In genomic region chr3:107651782-107652181, GRCh38 we compare ENCODE assay signal across 15 cellular contexts.
A peak's percentile ranks its signal among the peaks of the same experiment; 100 is the strongest.
DNase-seq lines count a peak whose midpoint lies in the region; ATAC-seq and TF ChIP-seq lines count a peak whose summit lies in the region.
"Had no signal": no experiment of that assay in that cellular context is flagged by ENCODE, and none has a peak within 500 bp of the region (broad histone marks: within the 10 kb centered on the region; RNA-seq: fewer than 3 reads in every experiment).

No MANE protein-coding gene starts in this region.

- H3K27ac Mint-ChIP-seq in CD4-positive, alpha-beta memory T cell = peak overlapping the region in 5 of 7 donors; percentile 9 to 49 (median 33)
- H3K27ac Mint-ChIP-seq in activated naive CD4-positive, alpha-beta T cell treated with anti-CD3 and anti-CD28 coated beads for 36 hours = no peak overlapping the region
- H3K27ac Mint-ChIP-seq: activated CD4-positive, alpha-beta T cell treated with anti-CD3 and anti-CD28 coated beads, Interleukin-2, amount 10 ng/mL, durations not matched to agents 24 days and 14 days; stimulated activated naive CD8-positive, alpha-beta T cell treated with anti-CD3 and anti-CD28 coated beads, Interleukin-15, Interleukin-2, amounts not matched to agents 100 ng/mL and 50 ng/mL, for 24 hours had no signal

- peaks cover 21 to 26% (median 24%) of the 10 kb centered on the region in 4 donors for H3K4me1 Mint-ChIP-seq in CD4-positive, alpha-beta memory T cell
- peaks cover 28% of the 10 kb centered on the region for H3K4me1 Mint-ChIP-seq in activated naive CD4-positive, alpha-beta T cell treated with anti-CD3 and anti-CD28 coated beads for 36 hours (ENCODE audit: low read depth)

- CTCF ChIA-PET in CD4-positive, alpha-beta memory T cell (lab: Charles Lee; ENCODE audit: partially characterized antibody) = no interaction called here
- CTCF ChIA-PET in activated naive CD4-positive, alpha-beta T cell treated with anti-CD3 and anti-CD28 coated beads for 36 hours (lab: Charles Lee) = no interaction called here

- no peaks in the 10 kb centered on the region for H3K36me3 ChIP-seq in CD4-positive, alpha-beta memory T cell (ENCODE audit: insufficient read depth, low read length)
- H3K36me3 ChIP-seq in MM.1S (replicated peaks; ENCODE audit: insufficient read depth, low read length) (no peaks in the 10 kb centered on the region), tibial nerve (peaks cover 0 to 17% (median 0%) of the 10 kb centered on the region in 3 donors)
- H3K36me3 ChIP-seq: neutrophil had no signal

- H3K27me3 Mint-ChIP-seq in CD4-positive, alpha-beta memory T cell = no peaks in the 10 kb centered on the region
- H3K27me3 Mint-ChIP-seq in activated naive CD4-positive, alpha-beta T cell treated with anti-CD3 and anti-CD28 coated beads for 36 hours (ENCODE audit: low read depth) = no peaks in the 10 kb centered on the region
- H3K27me3 Mint-ChIP-seq: activated CD4-positive, alpha-beta T cell treated with anti-CD3 and anti-CD28 coated beads, Interleukin-2, amount 10 ng/mL, durations not matched to agents 24 days and 14 days; stimulated activated naive CD8-positive, alpha-beta T cell treated with anti-CD3 and anti-CD28 coated beads, Interleukin-15, Interleukin-2, amounts not matched to agents 100 ng/mL and 50 ng/mL, for 24 hours had no signal

- H3K36me3 Mint-ChIP-seq in CD4-positive, alpha-beta memory T cell = peaks cover 22 to 26% of the 10 kb centered on the region in 2 donors
- H3K36me3 Mint-ChIP-seq in activated naive CD4-positive, alpha-beta T cell treated with anti-CD3 and anti-CD28 coated beads for 36 hours (ENCODE audit: low read depth) = peaks cover 13% of the 10 kb centered on the region

- DNase-seq in CD4-positive, alpha-beta memory T cell = peak in 1 of 5 donors; percentile 35
- DNase-seq in MM.1S (peak; percentile 21), NCI-H524 (lab: John Stamatoyannopoulos, UW) (no peak), tibial nerve (ENCODE audit: low spot score in 2 of 2) (no peak), NCI-H774 (lab: John Stamatoyannopoulos, UW) (no peak)
- no peak for DNase-seq in activated naive CD4-positive, alpha-beta T cell treated with anti-CD3 and anti-CD28 coated beads for 36 hours
- DNase-seq: activated CD4-positive, alpha-beta T cell treated with anti-CD3 and anti-CD28 coated beads, Interleukin-2, amount 10 ng/mL, durations not matched to agents 24 days and 14 days; dorsolateral prefrontal cortex; KG1; NCI-H226 had no signal

- no peak for TF ChIP-seq POLR2A in tibial nerve (IDR thresholded peaks at IDR 0.05)

- H2AFZ ChIP-seq in MM.1S (ENCODE audit: low read length) = no peak overlapping the region

- TF ChIP-seq CTCF in MM.1S (IDR thresholded peaks at IDR 0.05; ENCODE audit: low read length) = no peak
- no peak for TF ChIP-seq CTCF in tibial nerve (IDR thresholded peaks at IDR 0.05)

- H3K9me3 Mint-ChIP-seq in CD4-positive, alpha-beta memory T cell = no peaks in the 10 kb centered on the region
- no peaks in the 10 kb centered on the region for H3K9me3 Mint-ChIP-seq in activated naive CD4-positive, alpha-beta T cell treated with anti-CD3 and anti-CD28 coated beads for 36 hours
- H3K9me3 Mint-ChIP-seq: activated CD4-positive, alpha-beta T cell treated with anti-CD3 and anti-CD28 coated beads, Interleukin-2, amount 10 ng/mL, durations not matched to agents 24 days and 14 days had no signal

- ATAC-seq in GM19035 (IDR thresholded peaks at IDR 0.05; ENCODE audit: unreplicated experiment) (peak; percentile 72), HG02759 (IDR thresholded peaks at IDR 0.05; ENCODE audit: unreplicated experiment) (peak; percentile 86)
- ATAC-seq: left lobe of liver had no signal

- H3K4me3 Mint-ChIP-seq in CD4-positive, alpha-beta memory T cell = peak overlapping the region in 1 of 8 donors; percentile 42
- H3K4me3 Mint-ChIP-seq in activated naive CD4-positive, alpha-beta T cell treated with anti-CD3 and anti-CD28 coated beads for 36 hours = no peak overlapping the region
- H3K4me3 Mint-ChIP-seq: activated CD4-positive, alpha-beta T cell treated with anti-CD3 and anti-CD28 coated beads, Interleukin-2, amount 10 ng/mL, durations not matched to agents 24 days and 14 days; stimulated activated naive CD8-positive, alpha-beta T cell treated with anti-CD3 and anti-CD28 coated beads, Interleukin-15, Interleukin-2, amounts not matched to agents 100 ng/mL and 50 ng/mL, for 24 hours had no signal

- H3K27ac ChIP-seq in CD4-positive, alpha-beta memory T cell (ENCODE audit: low read depth, low read length) = no peak overlapping the region
- H3K27ac ChIP-seq in MM.1S (ENCODE audit: low read length) (peak overlapping the region; percentile 21; the same call in 1 of the 2 replicates), tibial nerve (no peak overlapping the region)
- H3K27ac ChIP-seq: dorsolateral prefrontal cortex, neutrophil had no signal

- TF ChIP-seq EP300 in tibial nerve (IDR thresholded peaks at IDR 0.05) = no peak

- intact Hi-C loops in CD4-positive, alpha-beta memory T cell (cut with micrococcal nuclease) = no loop called here
- intact Hi-C loops in activated naive CD4-positive, alpha-beta T cell treated with anti-CD3 and anti-CD28 coated beads for 36 hours (cut with micrococcal nuclease) = no loop called here

- H3F3A ChIP-seq in MM.1S (ENCODE audit: insufficient read depth, low read length) = no peaks in the 10 kb centered on the region

- no peak overlapping the region for H3K4me3 ChIP-seq in CD4-positive, alpha-beta memory T cell (ENCODE audit: low read length in 2 of 2)
- H3K4me3 ChIP-seq in MM.1S (ENCODE audit: low read length) = no peak overlapping the region
- no peak overlapping the region for H3K4me3 ChIP-seq in tibial nerve
- H3K4me3 ChIP-seq: dorsolateral prefrontal cortex had no signal

- H3K9me2 ChIP-seq in MM.1S (replicated peaks; ENCODE audit: insufficient read depth, low read length) = no peaks in the 10 kb centered on the region

- peak overlapping the region; percentile 49 for H3K4me2 ChIP-seq in MM.1S (ENCODE audit: low read depth, low read length)

- peak overlapping the region; percentile 5; the same call in 1 of the 2 replicates for H3K9ac ChIP-seq in MM.1S (ENCODE audit: low read length)

- H3K79me2 ChIP-seq in MM.1S (ENCODE audit: low read length) = no peaks in the 10 kb centered on the region

- H3K4me1 ChIP-seq in CD4-positive, alpha-beta memory T cell (ENCODE audit: insufficient read depth, low read length) = no peaks in the 10 kb centered on the region
- no peaks in the 10 kb centered on the region for H3K4me1 ChIP-seq in MM.1S (ENCODE audit: low read length)
- H3K4me1 ChIP-seq in tibial nerve = no peaks in the 10 kb centered on the region

- no peaks in the 10 kb centered on the region for H4K20me1 ChIP-seq in MM.1S (ENCODE audit: insufficient read depth, low read length)

- no peaks in the 10 kb centered on the region for H3K9me3 ChIP-seq in CD4-positive, alpha-beta memory T cell (ENCODE audit: control insufficient read depth in 1 of 2, low read length in 2 of 2)
- H3K9me3 ChIP-seq in MM.1S (replicated peaks; ENCODE audit: insufficient read depth, low read length) (no peaks in the 10 kb centered on the region), tibial nerve (no peaks in the 10 kb centered on the region)
- H3K9me3 ChIP-seq: neutrophil had no signal

- POLR2A ChIA-PET in CD4-positive, alpha-beta memory T cell (lab: Charles Lee; ENCODE audit: partially characterized antibody) = no interaction called here

- H3K27me3 ChIP-seq in CD4-positive, alpha-beta memory T cell (ENCODE audit: insufficient read depth, low read length) = no peaks in the 10 kb centered on the region
- H3K27me3 ChIP-seq in MM.1S (replicated peaks; ENCODE audit: insufficient read depth, low read length) (no peaks in the 10 kb centered on the region), tibial nerve (no peaks in the 10 kb centered on the region)
- H3K27me3 ChIP-seq: dorsolateral prefrontal cortex, neutrophil had no signal
